Comparison of ENCODE assay signal across 8 cellular contexts in the genomic region with DNA sequence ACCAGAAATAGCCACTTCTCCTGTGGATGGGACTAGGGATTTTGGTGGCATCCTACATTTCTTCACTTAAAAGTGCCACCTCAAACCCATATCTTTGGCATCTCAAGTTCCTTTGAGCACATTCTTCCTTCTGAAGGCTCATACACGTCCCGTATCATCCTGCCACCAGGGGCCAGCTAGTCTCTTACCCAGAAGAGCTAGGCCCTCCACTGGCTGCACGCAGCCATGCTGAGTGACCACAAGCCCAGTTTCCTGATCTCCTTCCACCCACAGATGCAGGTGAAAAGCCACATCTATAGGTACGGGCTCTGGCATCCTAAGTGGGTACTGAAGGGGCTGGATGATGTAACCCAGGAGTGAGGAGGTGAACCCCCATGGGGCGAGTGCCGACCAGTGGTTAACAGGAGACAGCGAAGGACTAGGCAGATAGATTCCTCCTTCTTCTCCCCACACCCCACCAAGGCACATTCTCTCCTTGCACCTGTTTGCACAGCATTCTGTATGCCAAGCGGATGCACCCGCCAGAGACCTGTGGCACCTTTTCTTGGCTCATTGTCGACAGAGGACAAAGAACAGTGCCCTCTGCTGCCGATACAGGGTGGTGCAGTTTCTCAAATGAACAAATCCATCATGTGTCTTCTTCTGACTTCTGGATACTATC. TPM values are rescaled to one million over a fixed set of nuclear protein-coding genes. Genes with fewer than 3 reads are reported as not detected.
A peak's percentile ranks its signal among the peaks of the same experiment; 100 is the strongest.
DNase-seq lines count a peak whose midpoint lies in the region; ATAC-seq, FAIRE-seq and TF ChIP-seq lines count a peak whose summit lies in the region.

No MANE protein-coding gene starts in this region.

- H3K9ac ChIP-seq in endothelial cell of umbilical vein (replicated peaks; ENCODE audit: extremely low read depth, insufficient read depth, low read length) = no peak overlapping the region

- peak; percentile 73 for DNase-seq in AG08396 (ENCODE audit: low spot score)
- DNase-seq in NCI-H69 (lab: John Stamatoyannopoulos, UW) = peak; percentile 73
- DNase-seq in activated CD8-positive, alpha-beta memory T cell treated with anti-CD3 and anti-CD28 coated beads for 1 hour (ENCODE audit: extremely low read depth in 1 of 2, low read depth in 1 of 2) = peak; percentile 16 to 37
- DNase-seq in endothelial cell of umbilical vein (ENCODE audit: low read depth, low spot score) = peak; percentile 59
- DNase-seq in thyroid gland = peak; percentile 59 to 62

- POLR2A ChIA-PET in endothelial cell of umbilical vein (lab: Charles Lee) = no interaction called here

- H3K27ac ChIP-seq in endothelial cell of umbilical vein (ENCODE audit: insufficient read depth, low read depth, low read length) (no peak overlapping the region), thyroid gland (no peak overlapping the region)

- TF ChIP-seq CTCF in endothelial cell of umbilical vein (IDR thresholded peaks at IDR 0.05; ENCODE audit: extremely low read depth in 1 of 2, insufficient read depth in 1 of 2, low read depth in 1 of 2, low read length in 2 of 2) (peak; percentile 80 to 83), nephron (IDR thresholded peaks at IDR 0.05; ENCODE audit: unreplicated experiment in 3 of 3) (peak; percentile 61 to 66 (median 62)), thyroid gland (IDR thresholded peaks at IDR 0.05) (peak; percentile 46 to 66 (median 52))

- BruUV-seq in endothelial cell of umbilical vein (replicated peaks; lab: Mats Ljungman, UMichigan) = no TSS peak

- H3K4me1 ChIP-seq in endothelial cell of umbilical vein (ENCODE audit: control insufficient read depth, extremely low read depth, insufficient read depth, low read length) = peaks cover 3% of the 10 kb centered on the region
- H3K4me1 ChIP-seq in thyroid gland = peaks cover 2 to 20% of the 10 kb centered on the region in 2 donors

- intact Hi-C loops in endothelial cell of umbilical vein (cut with micrococcal nuclease) (loop anchor here (1.0 to 2.0 kb wide), 3 partner anchors 65 to 313 kb away; a partner anchor contains a TSS), thyroid gland (cut with DNase I) (no loop called here)

- H3K4me1 Mint-ChIP-seq in nephron = no peaks in the 10 kb centered on the region

- H3K27ac Mint-ChIP-seq in nephron = no peak overlapping the region

- H3K9me3 Mint-ChIP-seq in nephron = no peaks in the 10 kb centered on the region

- no peaks in the 10 kb centered on the region for H3K36me3 Mint-ChIP-seq in nephron (ENCODE audit: low read depth)

- H3K27me3 ChIP-seq in endothelial cell of umbilical vein (ENCODE audit: control insufficient read depth in 2 of 2, insufficient read depth in 2 of 2, low read length in 2 of 2) (no peaks in the 10 kb centered on the region), thyroid gland (no peaks in the 10 kb centered on the region)

- TF ChIP-seq POLR2A in endothelial cell of umbilical vein (IDR thresholded peaks at IDR 0.05; ENCODE audit: low read depth, low read length) (no peak), thyroid gland (IDR thresholded peaks at IDR 0.05) (no peak)

- H3K9me3 ChIP-seq in endothelial cell of umbilical vein (replicated peaks; ENCODE audit: control insufficient read depth, insufficient read depth, low read length) (no peaks in the 10 kb centered on the region), thyroid gland (no peaks in the 10 kb centered on the region)

- H3K27me3 Mint-ChIP-seq in nephron (ENCODE audit: low read depth) = peaks cover 8% of the 10 kb centered on the region

- H2AFZ ChIP-seq in endothelial cell of umbilical vein (ENCODE audit: low read depth, low read length) = no peak overlapping the region

- no peak overlapping the region for H3K4me3 Mint-ChIP-seq in nephron

- H3K79me2 ChIP-seq in endothelial cell of umbilical vein (ENCODE audit: control insufficient read depth, insufficient read depth, low read length) = no peaks in the 10 kb centered on the region

- WGBS in thyroid gland, 2 donors = 63 to 70% methylated on average over 11 of the region's 11 CpGs

- H3K4me2 ChIP-seq in endothelial cell of umbilical vein (ENCODE audit: insufficient read depth, low read length) = no peak overlapping the region

- H3K9me1 ChIP-seq in endothelial cell of umbilical vein (replicated peaks; ENCODE audit: control insufficient read depth, extremely low read depth, insufficient read depth, low read length) = no peaks in the 10 kb centered on the region

- CTCF ChIA-PET in endothelial cell of umbilical vein (lab: Charles Lee) = interaction anchor here (0.7 to 2.1 kb wide), 26 partner anchors 9 to 478 kb away, joined by 3 to 10 read pairs (median 4); a partner anchor contains a TSS

- H4K20me1 ChIP-seq in endothelial cell of umbilical vein (replicated peaks; ENCODE audit: control insufficient read depth, extremely low read depth, insufficient read depth, low read length) = no peaks in the 10 kb centered on the region

- peaks cover 0 to 2% of the 10 kb centered on the region in 2 experiments for H3K36me3 ChIP-seq in endothelial cell of umbilical vein (ENCODE audit: control insufficient read depth in 2 of 2, extremely low read depth in 1 of 2, insufficient read depth in 2 of 2, low read length in 2 of 2)
- no peaks in the 10 kb centered on the region for H3K36me3 ChIP-seq in thyroid gland

- ATAC-seq in GM19463 (IDR thresholded peaks at IDR 0.05; ENCODE audit: unreplicated experiment) = peak; percentile 42
- ATAC-seq in GM21723 (IDR thresholded peaks at IDR 0.05; ENCODE audit: unreplicated experiment) = no peak

- H3K4me3 ChIP-seq in endothelial cell of umbilical vein (replicated peaks in 1 of 3; ENCODE audit: insufficient read depth in 1 of 3, low read depth in 1 of 3, low read length in 3 of 3) (no peak overlapping the region), thyroid gland (replicated peaks in 1 of 3) (no peak overlapping the region)

- dilution Hi-C loops in endothelial cell of umbilical vein (cut with MboI; ENCODE audit: extremely low pct_ligation_motif_present, low sequenced_read_pairs) = no loop called here

- FAIRE-seq in endothelial cell of umbilical vein (lab: Jason Lieb, UNC) = peak; percentile 91

TF ChIP-seq in endothelial cell of umbilical vein, 7 proteins besides CTCF, POLR2A, EP300 and RAD21:
- no peak for TF ChIP-seq MYC (IDR thresholded peaks at IDR 0.05; ENCODE audit: low read depth, low read length)
- TF ChIP-seq FOS (IDR thresholded peaks at IDR 0.05; ENCODE audit: borderline replicate concordance, insufficient read depth, low read length) = no peak
- TF ChIP-seq GATA2 (IDR thresholded peaks at IDR 0.05; ENCODE audit: insufficient read depth, insufficient read length, low read depth, low read length) = no peak
- no peak for TF ChIP-seq POLR2AphosphoS5 (IDR thresholded peaks at IDR 0.05; ENCODE audit: insufficient read depth, low read depth, low read length)
- TF ChIP-seq EZH2 (IDR thresholded peaks at IDR 0.05; ENCODE audit: borderline replicate concordance, low read depth, low read length, severe bottlenecking) = no peak
- TF ChIP-seq JUN (IDR thresholded peaks at IDR 0.05; ENCODE audit: borderline replicate concordance, insufficient read depth, insufficient read length, low read depth) = no peak
- TF ChIP-seq, protein P1, sequence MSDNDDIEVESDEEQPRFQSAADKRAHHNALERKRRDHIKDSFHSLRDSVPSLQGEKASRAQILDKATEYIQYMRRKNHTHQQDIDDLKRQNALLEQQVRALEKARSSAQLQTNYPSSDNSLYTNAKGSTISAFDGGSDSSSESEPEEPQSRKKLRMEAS (IDR thresholded peaks at IDR 0.05; ENCODE audit: insufficient read depth, insufficient read length) = no peak

RNA-seq across cellular contexts. Expression of a gene that starts 14.4 kb away (rescaled TPM):
- total RNA-seq in endothelial cell of umbilical vein (0.73 TPM in 1 of 2 replicates, not detected in the other), thyroid gland (1 to 10 TPM in 3 of 4 donors, not detected in 1; 1.0 to 8.1 (median 3.5) TPM)
- 0.22 TPM in 1 of 2 replicates, not detected in the other for polyA plus RNA-seq in endothelial cell of umbilical vein
- polyA plus RNA-seq in endothelial cell of umbilical vein (2011; cell fraction: cytosol; rRNA removed) = not detected in 2 replicates
- polyA plus RNA-seq in endothelial cell of umbilical vein (2011; cell fraction: nucleus; rRNA removed) = not detected in 2 replicates
- polyA plus RNA-seq in endothelial cell of umbilical vein (2012) = not detected in 2 replicates
- not detected in 2 replicates for polyA minus RNA-seq in endothelial cell of umbilical vein
- polyA minus RNA-seq in endothelial cell of umbilical vein (2011; cell fraction: cytosol; rRNA and poly(A)+ RNA removed) = not detected
- not detected in 2 replicates for polyA minus RNA-seq in endothelial cell of umbilical vein (2011; cell fraction: nucleus; rRNA and poly(A)+ RNA removed)

RNA-seq across cellular contexts. Expression of a gene that starts 43.7 kb away (rescaled TPM):
- total RNA-seq in endothelial cell of umbilical vein (66.5 and 71.5 TPM in 2 replicates), thyroid gland (10 to 100 TPM; 52.8 to 90.9 (median 66.8) TPM)
- 44.4 and 50.9 TPM in 2 replicates for polyA plus RNA-seq in endothelial cell of umbilical vein
- polyA plus RNA-seq in endothelial cell of umbilical vein (2011; cell fraction: cytosol; rRNA removed) = 17.8 and 21.3 TPM in 2 replicates
- 147 and 169 TPM in 2 replicates for polyA plus RNA-seq in endothelial cell of umbilical vein (2011; cell fraction: nucleus; rRNA removed)
- 1.6 and 3.0 TPM in 2 replicates for polyA plus RNA-seq in endothelial cell of umbilical vein (2012)
- polyA minus RNA-seq in endothelial cell of umbilical vein = 74.5 and 89.1 TPM in 2 replicates
- polyA minus RNA-seq in endothelial cell of umbilical vein (2011; cell fraction: cytosol; rRNA and poly(A)+ RNA removed) = not detected
- polyA minus RNA-seq in endothelial cell of umbilical vein (2011; cell fraction: nucleus; rRNA and poly(A)+ RNA removed) = 42.6 and 83.9 TPM in 2 replicates
